Comparison of ENCODE assay signal across 13 cellular contexts in the genomic region with DNA sequence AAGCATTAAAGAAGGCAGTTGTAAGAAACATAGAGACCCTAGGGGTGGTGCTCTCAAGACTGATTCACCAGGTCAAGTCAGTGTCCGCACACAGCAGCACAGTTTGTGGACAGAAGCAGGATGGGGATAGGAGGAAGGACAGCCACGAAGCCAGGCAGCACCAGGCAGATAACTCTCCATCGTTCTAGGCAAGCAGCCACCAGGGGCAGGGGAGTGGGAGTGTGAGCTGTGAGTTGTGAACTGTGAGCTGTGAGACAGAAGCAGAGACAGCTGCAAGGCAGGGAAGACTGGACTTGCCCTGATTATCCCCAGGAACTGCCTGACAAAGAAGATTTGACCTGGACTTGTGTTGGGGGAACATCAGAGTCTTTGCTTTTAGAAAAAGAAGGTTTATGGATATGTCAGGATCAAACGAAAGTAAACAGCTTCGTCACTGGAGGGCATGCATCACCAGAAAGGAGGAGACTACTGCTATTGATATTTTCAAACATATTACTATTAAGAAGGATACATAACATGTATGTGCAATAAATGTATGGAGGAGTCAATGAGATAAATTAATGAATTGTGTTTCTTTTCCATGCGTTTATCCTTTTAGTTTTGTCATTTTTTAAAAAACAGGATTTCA.
DNase-seq lines count a peak whose midpoint lies in the region; ATAC-seq and TF ChIP-seq lines count a peak whose summit lies in the region.
"Had no signal": no experiment of that assay in that cellular context is flagged by ENCODE, and none has a peak within 500 bp of the region (broad histone marks: within the 10 kb centered on the region; RNA-seq: fewer than 3 reads in every experiment).

No MANE protein-coding gene starts in this region.

- H3K4ac ChIP-seq in mesendoderm (ENCODE audit: low read depth, low read length): no peak overlapping the region

- H3K4me1 ChIP-seq in DND-41 (ENCODE audit: insufficient read depth, low read length): no peaks in the 10 kb centered on the region
- H3K4me1 ChIP-seq in mesendoderm (ENCODE audit: control insufficient read depth, low read depth, low read length): no peaks in the 10 kb centered on the region

- H3K79me2 ChIP-seq in DND-41 (ENCODE audit: insufficient read depth, low read length) (peaks cover 8% of the 10 kb centered on the region; the same call in 1 of the 2 replicates), mesendoderm (ENCODE audit: control insufficient read depth, insufficient read depth, low read length) (no peaks in the 10 kb centered on the region)

- no peak overlapping the region for H2BK5ac ChIP-seq in mesendoderm (ENCODE audit: low read length)

- no peak overlapping the region for H3K23ac ChIP-seq in mesendoderm (ENCODE audit: low read length)

- ATAC-seq in DND-41 (ENCODE audit: insufficient read depth, low read depth) (peak; percentile 33; the same call in 2 of the 3 replicates), HG03097 (IDR thresholded peaks at IDR 0.05; ENCODE audit: low FRiP score, unreplicated experiment) (no peak), esophagus mucosa (no peak), GM21447 (IDR thresholded peaks at IDR 0.05; ENCODE audit: unreplicated experiment) (no peak)
- no peak for ATAC-seq in activated T-cell treated with anti-CD3 and anti-CD28 coated beads, Interleukin-2, amount 50 U/mL, for 4 hours

- TF ChIP-seq CTCF in DND-41 (IDR thresholded peaks at IDR 0.05; ENCODE audit: borderline replicate concordance, extremely low read depth, low read length, poor library complexity, severe bottlenecking) (no peak), astrocyte of the spinal cord (IDR thresholded peaks at IDR 0.05; ENCODE audit: low read depth, low read length) (peak; percentile 23)

- no peak overlapping the region for H3K9ac ChIP-seq in DND-41 (ENCODE audit: low read depth, low read length)
- no peak overlapping the region for H3K9ac ChIP-seq in mesendoderm (ENCODE audit: low read length)

- no peaks in the 10 kb centered on the region for H3K36me3 Mint-ChIP-seq in activated T-cell treated with anti-CD3 and anti-CD28 coated beads, Interleukin-2, amount 50 U/mL, for 4 hours (ENCODE audit: insufficient read depth)

- H3K27me3 ChIP-seq in DND-41 (ENCODE audit: insufficient read depth, low read length, poor library complexity): no peaks in the 10 kb centered on the region
- H3K27me3 ChIP-seq in mesendoderm (ENCODE audit: insufficient read depth, low read length, poor library complexity): no peaks in the 10 kb centered on the region

- H3K9me3 Mint-ChIP-seq in activated T-cell treated with anti-CD3 and anti-CD28 coated beads, Interleukin-2, amount 50 U/mL, for 4 hours: no peaks in the 10 kb centered on the region

- in situ Hi-C loops in astrocyte of the spinal cord (cut with HindIII; ENCODE audit: low sequenced_read_pairs): no loop called here

- H2BK15ac ChIP-seq in mesendoderm (replicated peaks; ENCODE audit: low read depth): no peak overlapping the region

- H3K18ac ChIP-seq in mesendoderm (ENCODE audit: low read length): no peak overlapping the region

- no peak overlapping the region for H2AK5ac ChIP-seq in mesendoderm (ENCODE audit: low read length)

- H3K27ac ChIP-seq in DND-41 (ENCODE audit: low read length) (no peak overlapping the region), mesendoderm (ENCODE audit: low read depth, low read length) (no peak overlapping the region)
- H3K27ac ChIP-seq: C4-2B had no signal

- H3K9me3 ChIP-seq in DND-41 (ENCODE audit: insufficient read depth, low read length, severe bottlenecking): no peaks in the 10 kb centered on the region

- no peak overlapping the region for H3K56ac ChIP-seq in mesendoderm (ENCODE audit: low read length)

- no peak overlapping the region for H2AFZ ChIP-seq in DND-41 (ENCODE audit: low read depth, low read length)

- H4K8ac ChIP-seq in mesendoderm (ENCODE audit: low read depth, low read length): no peak overlapping the region

- DNase-seq in DND-41 (no peak), NCI-H1092 (lab: John Stamatoyannopoulos, UW) (peak; percentile 28), astrocyte of the spinal cord (ENCODE audit: low read depth, low spot score) (no peak), mesendoderm (peak; percentile 68)
- no peak for DNase-seq in activated T-cell treated with anti-CD3 and anti-CD28 coated beads, Interleukin-2, amount 50 U/mL, for 4 hours
- DNase-seq: NCI-H1930; stimulated activated CD4-positive, alpha-beta T cell treated with anti-CD3 and anti-CD28 coated beads, Interleukin-4, amount 100 ng/mL, for 4 hours; T-helper 9 cell had no signal

- no peak overlapping the region for H2BK120ac ChIP-seq in mesendoderm (ENCODE audit: low read depth, low read length)

- peaks cover 5% of the 10 kb centered on the region; the same call in 1 of the 2 replicates for H4K20me1 ChIP-seq in DND-41 (ENCODE audit: insufficient read depth, low read length)

- H3K4me3 ChIP-seq in DND-41 (ENCODE audit: low read depth in 1 of 2, low read length in 2 of 2) (no peak overlapping the region), astrocyte of the spinal cord (ENCODE audit: low read depth, low read length) (no peak overlapping the region), mesendoderm (ENCODE audit: low read length) (no peak overlapping the region)
- H3K4me3 ChIP-seq: lung had no signal

- no peak overlapping the region for H3K4me3 Mint-ChIP-seq in activated T-cell treated with anti-CD3 and anti-CD28 coated beads, Interleukin-2, amount 50 U/mL, for 4 hours

- no peak overlapping the region for H4K5ac ChIP-seq in mesendoderm (ENCODE audit: low read length)

- H3K4me2 ChIP-seq in DND-41 (ENCODE audit: insufficient read depth, low read length): no peak overlapping the region
- H3K4me2 ChIP-seq in mesendoderm (ENCODE audit: low read length): no peak overlapping the region

- no peaks in the 10 kb centered on the region for H3K4me1 Mint-ChIP-seq in activated T-cell treated with anti-CD3 and anti-CD28 coated beads, Interleukin-2, amount 50 U/mL, for 4 hours (ENCODE audit: low read depth)

- H3K79me1 ChIP-seq in mesendoderm (ENCODE audit: low read length): no peaks in the 10 kb centered on the region

- peaks cover 12% of the 10 kb centered on the region for H3K27me3 Mint-ChIP-seq in activated T-cell treated with anti-CD3 and anti-CD28 coated beads, Interleukin-2, amount 50 U/mL, for 4 hours (ENCODE audit: low read depth)

- H3K36me3 ChIP-seq in DND-41 (ENCODE audit: insufficient read depth, low read length) (peaks cover 10% of the 10 kb centered on the region), mesendoderm (ENCODE audit: control insufficient read depth, insufficient read depth, low read length) (no peaks in the 10 kb centered on the region)

- no CpG with 5 or more reads among the region's 6 CpGs for WGBS in mesendoderm (ENCODE audit: extremely low coverage, insufficient coverage, low lambda C conversion rate)

Comparison
In these comparisons a context has a peak if more than half of its experiments do, and no peak if none do; other contexts are left out.
1. DNase-seq: peak in NCI-H1092 (single experiment) and mesendoderm (single experiment); none in DND-41 (single experiment), astrocyte of the spinal cord (single experiment) and activated T-cell treated with anti-CD3 and anti-CD28 coated beads, Interleukin-2, amount 50 U/mL, for 4 hours (single experiment).